ENCODE assay signal across 22 cellular contexts in the genomic region with DNA sequence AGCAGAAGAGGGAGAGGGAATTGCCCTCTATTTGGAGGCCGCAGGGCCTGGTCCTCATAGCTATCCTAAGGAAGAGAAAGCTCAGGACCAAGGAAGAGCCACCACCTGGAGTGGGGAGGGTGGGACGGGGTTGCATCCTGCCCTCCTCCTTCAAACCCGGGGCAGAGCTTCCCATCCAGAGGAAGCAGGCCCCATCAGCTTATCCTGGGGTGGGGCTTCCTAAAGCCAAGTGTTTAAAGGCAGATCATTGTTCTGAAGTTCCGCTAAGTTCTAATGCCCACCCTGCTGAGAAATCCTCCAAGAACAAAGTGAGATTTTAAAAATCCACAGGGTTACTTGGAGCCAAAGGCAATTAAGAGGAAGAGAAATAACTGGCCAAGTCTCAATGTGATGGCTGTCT.
A peak's percentile ranks its signal among the peaks of the same experiment; 100 is the strongest.
DNase-seq lines count a peak whose midpoint lies in the region; ATAC-seq and TF ChIP-seq lines count a peak whose summit lies in the region.
"Had no signal": no experiment of that assay in that cellular context is flagged by ENCODE, and none has a peak within 500 bp of the region (broad histone marks: within the 10 kb centered on the region; RNA-seq: fewer than 3 reads in every experiment).

No MANE protein-coding gene starts in this region.

- no peak for TF ChIP-seq CTCF in endothelial cell (IDR thresholded peaks at IDR 0.05; ENCODE audit: unreplicated experiment)
- TF ChIP-seq CTCF in lung (IDR thresholded peaks at IDR 0.05; ENCODE audit: control extremely low read depth, extremely low read depth) = no peak
- TF ChIP-seq CTCF in spleen (IDR thresholded peaks at IDR 0.05 in 8 of 11, conservative IDR thresholded peaks at IDR 0.05 in 3 of 11) = no peak

- WGBS in lung, 2 donors = 52 to 62% methylated on average over 4 of the region's 4 CpGs
- 49 to 62% (median 54%) methylated on average over 4 of the region's 4 CpGs for WGBS in spleen, 5 donors

- no peaks in the 10 kb centered on the region for H3K36me3 ChIP-seq in lung (ENCODE audit: control insufficient read depth in 2 of 2, insufficient read depth in 2 of 2, low read length in 2 of 2)
- no peaks in the 10 kb centered on the region for H3K36me3 ChIP-seq in spleen
- H3K36me3 ChIP-seq: BLaER1 had no signal

- intact Hi-C loops in left cardiac atrium (cut with DNase I) (no loop called here), spleen (cut with DNase I; ENCODE audit: low total_unique reads) (no loop called here)

- H3K27ac Mint-ChIP-seq in endothelial cell (ENCODE audit: unreplicated experiment) = peak overlapping the region; percentile 21
- H3K27ac Mint-ChIP-seq: CD4-positive, alpha-beta T cell had no signal

- peaks cover 10% of the 10 kb centered on the region for H3K4me1 Mint-ChIP-seq in endothelial cell (ENCODE audit: unreplicated experiment)

- H3K27me3 ChIP-seq in lung (ENCODE audit: control insufficient read depth, insufficient read depth) (no peaks in the 10 kb centered on the region), spleen (replicated peaks in 1 of 7) (no peaks in the 10 kb centered on the region)
- H3K27me3 ChIP-seq: BLaER1 had no signal

- no peak overlapping the region for H3K4me3 Mint-ChIP-seq in endothelial cell (ENCODE audit: unreplicated experiment)
- H3K4me3 Mint-ChIP-seq: CD4-positive, alpha-beta T cell had no signal

- H3K9me3 Mint-ChIP-seq in endothelial cell (ENCODE audit: unreplicated experiment) = peaks cover 4% of the 10 kb centered on the region

- peaks cover 3% of the 10 kb centered on the region for H3K27me3 Mint-ChIP-seq in endothelial cell (ENCODE audit: unreplicated experiment)
- H3K27me3 Mint-ChIP-seq: CD4-positive, alpha-beta T cell had no signal

- peak overlapping the region; percentile 26 to 60 for H3K27ac ChIP-seq in lung (ENCODE audit: low read depth in 1 of 2, low read length in 1 of 2)
- peak overlapping the region in 5 of 8 donors; percentile 2 to 32 (median 15) for H3K27ac ChIP-seq in spleen
- H3K27ac ChIP-seq: A549, BLaER1 had no signal

- peaks cover 14% of the 10 kb centered on the region for H3K36me3 Mint-ChIP-seq in endothelial cell (ENCODE audit: low read depth, unreplicated experiment)

- DNase-seq in endothelial cell (ENCODE audit: low spot score) = no peak
- DNase-seq in left cardiac atrium = peak; percentile 29
- DNase-seq in lung (ENCODE audit: low spot score) = no peak
- DNase-seq in spleen = no peak
- no peak for DNase-seq in cortex of kidney (lab: John Stamatoyannopoulos, UW)
- no peak for DNase-seq in activated CD4-positive, alpha-beta T cell treated with anti-CD3 and anti-CD28 coated beads for 48 hours
- no peak for DNase-seq in midbrain (lab: John Stamatoyannopoulos, UW)
- DNase-seq: CD4-positive, alpha-beta T cell; COR-L47; DMS79; MM.1S; NCI-H1092; NCI-H1436; NCI-H187 treated with DMSO at 0.1 percent for 48 hours; NCI-H2107; NCI-H446 treated with DMSO at 0.1 percent for 48 hours; NCI-H526 treated with DMSO at 0.1 percent for 48 hours; SHP77 had no signal

- no peaks in the 10 kb centered on the region for H3K9me3 ChIP-seq in lung (ENCODE audit: control insufficient read depth in 2 of 2, insufficient read depth in 1 of 2, low read length in 1 of 2)
- peaks cover 0 to 13% (median 3%) of the 10 kb centered on the region in 8 donors for H3K9me3 ChIP-seq in spleen
- H3K9me3 ChIP-seq: A549 had no signal

- peaks cover 0 to 3% of the 10 kb centered on the region in 2 donors for H3K4me1 ChIP-seq in lung (ENCODE audit: control insufficient read depth in 2 of 2, insufficient read depth in 2 of 2, low read length in 2 of 2)
- peaks cover 0 to 4% (median 0%) of the 10 kb centered on the region in 6 donors for H3K4me1 ChIP-seq in spleen
- H3K4me1 ChIP-seq: A549, BLaER1 had no signal

- TF ChIP-seq POLR2A in spleen (IDR thresholded peaks at IDR 0.05) = no peak

- no peak overlapping the region for H3K4me3 ChIP-seq in lung
- no peak overlapping the region for H3K4me3 ChIP-seq in spleen
- H3K4me3 ChIP-seq: A549, BLaER1, K562 had no signal

- ATAC-seq in left cardiac atrium (peak in 1 of 2 donors; percentile 67), lung (ENCODE audit: insufficient read depth, low FRiP score) (no peak), HG03565 (IDR thresholded peaks at IDR 0.05; ENCODE audit: unreplicated experiment) (no peak)
- ATAC-seq: A549, K562 had no signal
